18 cellular contexts compared by ENCODE assay signal in the genomic region with DNA sequence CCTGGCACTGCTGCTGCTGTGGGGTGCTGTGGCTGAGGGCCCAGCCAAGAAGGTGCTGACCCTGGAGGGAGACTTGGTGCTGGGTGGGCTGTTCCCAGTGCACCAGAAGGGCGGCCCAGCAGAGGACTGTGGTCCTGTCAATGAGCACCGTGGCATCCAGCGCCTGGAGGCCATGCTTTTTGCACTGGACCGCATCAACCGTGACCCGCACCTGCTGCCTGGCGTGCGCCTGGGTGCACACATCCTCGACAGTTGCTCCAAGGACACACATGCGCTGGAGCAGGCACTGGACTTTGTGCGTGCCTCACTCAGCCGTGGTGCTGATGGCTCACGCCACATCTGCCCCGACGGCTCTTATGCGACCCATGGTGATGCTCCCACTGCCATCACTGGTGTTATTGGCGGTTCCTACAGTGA. TPM values are rescaled to one million over a fixed set of nuclear protein-coding genes. Genes with fewer than 3 reads are reported as not detected.
DNase-seq lines count a peak whose midpoint lies in the region; TF ChIP-seq lines count a peak whose summit lies in the region.
"Had no signal": no experiment of that assay in that cellular context is flagged by ENCODE, and none has a peak within 500 bp of the region (broad histone marks: within the 10 kb centered on the region; RNA-seq: fewer than 3 reads in every experiment).

No MANE protein-coding gene starts in this region.

- H3K36me3 ChIP-seq in BLaER1 (peaks cover 18% of the 10 kb centered on the region), neuronal stem cell (replicated peaks in 1 of 2; ENCODE audit: control insufficient read depth in 2 of 2, insufficient read depth in 2 of 2, low read length in 2 of 2) (peaks cover 2 to 4% of the 10 kb centered on the region in 2 donors), SJCRH30 (no peaks in the 10 kb centered on the region)

- no peak overlapping the region for H2BK5ac ChIP-seq in neuronal stem cell (ENCODE audit: low read length)

- DNase-seq in activated CD4-positive, CD25-positive, alpha-beta regulatory T cell treated with anti-CD3 and anti-CD28 coated beads, Interleukin-2, amount 50 U/mL, for 72 hours = peak; percentile 20
- DNase-seq in activated CD4-positive, CD25-positive, alpha-beta regulatory T cell (lab: John Stamatoyannopoulos, UW) = no peak
- DNase-seq in chondrocyte (ENCODE audit: low spot score) (peak; percentile 76), neuronal stem cell (ENCODE audit: low spot score) (no peak), NCI-H1092 (lab: John Stamatoyannopoulos, UW) (no peak), NCI-H1417 treated with DMSO at 0.1 percent for 48 hours (lab: John Stamatoyannopoulos, UW) (no peak), SJCRH30 (no peak)
- DNase-seq: esophagus squamous epithelium; GOT3; NCI-H146; stimulated activated CD4-positive, alpha-beta T cell treated with anti-CD3 and anti-CD28 coated beads, Interleukin-2, amount 100 ng/mL, for 48 hours; thyroid gland had no signal

- peak overlapping the region; percentile 16 for H2AK5ac ChIP-seq in neuronal stem cell (ENCODE audit: low read depth, low read length)

- no peak overlapping the region for H2BK120ac ChIP-seq in neuronal stem cell (ENCODE audit: low read depth, low read length)

- no peak for TF ChIP-seq CTCF in chondrocyte (IDR thresholded peaks at IDR 0.05)

- H3K4me3 Mint-ChIP-seq in chondrocyte (ENCODE audit: unreplicated experiment) = no peak overlapping the region
- H3K4me3 Mint-ChIP-seq: memory B cell had no signal

- H3K9ac ChIP-seq in BLaER1 (no peak overlapping the region), neuronal stem cell (ENCODE audit: low read depth, low read length, poor library complexity) (peak overlapping the region; percentile 38)

- no peak overlapping the region for H2BK15ac ChIP-seq in neuronal stem cell (ENCODE audit: low read length)

- H3K14ac ChIP-seq in neuronal stem cell (ENCODE audit: low read length) = no peak overlapping the region

- peak overlapping the region; percentile 55 for H3K18ac ChIP-seq in neuronal stem cell (ENCODE audit: low read length)

- H3K23ac ChIP-seq in neuronal stem cell (ENCODE audit: low read depth, low read length, poor library complexity) = peak overlapping the region; percentile 34

- no peaks in the 10 kb centered on the region for H3K9me3 Mint-ChIP-seq in chondrocyte (ENCODE audit: low read depth)
- H3K9me3 Mint-ChIP-seq: memory B cell had no signal

- no peak overlapping the region for H3K27ac Mint-ChIP-seq in chondrocyte (ENCODE audit: unreplicated experiment)

- H4K8ac ChIP-seq in neuronal stem cell (ENCODE audit: low read depth, low read length) = no peak overlapping the region

- peaks cover 6% of the 10 kb centered on the region for H3K27me3 Mint-ChIP-seq in chondrocyte (ENCODE audit: low read depth)
- H3K27me3 Mint-ChIP-seq: memory B cell had no signal

- peak overlapping the region; percentile 61 for H2BK12ac ChIP-seq in neuronal stem cell (ENCODE audit: low read length)

- H4K91ac ChIP-seq in neuronal stem cell (ENCODE audit: low read depth, low read length, poor library complexity) = no peak overlapping the region

- H3K4me3 ChIP-seq in BLaER1 = no peak overlapping the region
- H3K4me3 ChIP-seq in neuronal stem cell (ENCODE audit: low read length in 2 of 2) = no peak overlapping the region
- H3K4me3 ChIP-seq in SJCRH30 = no peak overlapping the region
- H3K4me3 ChIP-seq: esophagus squamous epithelium, thyroid gland had no signal

- H3K36me3 Mint-ChIP-seq in chondrocyte (ENCODE audit: low read depth) = peaks cover 1% of the 10 kb centered on the region

- peaks cover 16% of the 10 kb centered on the region for H3K27me3 ChIP-seq in BLaER1
- peaks cover 0 to 16% (median 15%) of the 10 kb centered on the region in 3 experiments for H3K27me3 ChIP-seq in neuronal stem cell (ENCODE audit: control insufficient read depth in 3 of 3, insufficient read depth in 3 of 3, low read depth in 1 of 3, low read length in 3 of 3)
- no peaks in the 10 kb centered on the region for H3K27me3 ChIP-seq in SJCRH30
- H3K27me3 ChIP-seq: thyroid gland had no signal

- peaks cover 8% of the 10 kb centered on the region for H3K4me1 Mint-ChIP-seq in chondrocyte (ENCODE audit: low read depth)

- H3K4me1 ChIP-seq in BLaER1 (peaks cover 25% of the 10 kb centered on the region), neuronal stem cell (ENCODE audit: control insufficient read depth in 2 of 2, insufficient read depth in 1 of 2, low read depth in 1 of 2, low read length in 2 of 2) (peaks cover 10 to 18% of the 10 kb centered on the region in 2 donors), SJCRH30 (peaks cover 3% of the 10 kb centered on the region; the same call in 1 of the 2 replicates)

- H3K9me3 ChIP-seq in BLaER1 = no peaks in the 10 kb centered on the region
- H3K9me3 ChIP-seq in neuronal stem cell (replicated peaks in 1 of 2; ENCODE audit: control insufficient read depth in 2 of 2, insufficient read depth in 1 of 2, low read depth in 1 of 2, low read length in 2 of 2) = no peaks in the 10 kb centered on the region
- H3K9me3 ChIP-seq in SJCRH30 (replicated peaks) = no peaks in the 10 kb centered on the region
- H3K9me3 ChIP-seq: esophagus squamous epithelium, neutrophil, thyroid gland had no signal

- WGBS in neuronal stem cell (ENCODE audit: extremely low coverage in 2 of 2, insufficient read length in 2 of 2, insufficient replicate concordance in 1 of 2), 2 donors = no CpG with 5 or more reads among the region's 17 CpGs

- no peak overlapping the region for H3K4ac ChIP-seq in neuronal stem cell (ENCODE audit: low read length)

- H3K27ac ChIP-seq in BLaER1 = no peak overlapping the region
- H3K27ac ChIP-seq in neuronal stem cell (replicated peaks; ENCODE audit: low read length) = no peak overlapping the region
- H3K27ac ChIP-seq in SJCRH30 = no peak overlapping the region
- H3K27ac ChIP-seq: C4-2B, esophagus squamous epithelium, neutrophil, thyroid gland had no signal

- H2AFZ ChIP-seq in neuronal stem cell (ENCODE audit: low read length) = no peak overlapping the region

- H3K4me2 ChIP-seq in BLaER1 (peak overlapping the region; percentile 68), neuronal stem cell (ENCODE audit: insufficient read depth, low read length, poor library complexity, severe bottlenecking) (no peak overlapping the region)

- peaks cover 4% of the 10 kb centered on the region for H3K79me1 ChIP-seq in neuronal stem cell (ENCODE audit: low read depth, low read length)

- H4K20me1 ChIP-seq in BLaER1 = peaks cover 48% of the 10 kb centered on the region

RNA-seq across cellular contexts. Expression of gene GRM2, which starts 2.1 kb away (rescaled TPM):
- 0.10 TPM in 2 of 3 replicates, not detected in the other for total RNA-seq in chondrocyte
- polyA plus RNA-seq in neuronal stem cell (2013, experiment 1 of 2) = 4.7 TPM
- 4.3 TPM for polyA plus RNA-seq in neuronal stem cell (2013, experiment 2 of 2)
- total RNA-seq in SJCRH30 (2014; rRNA removed; shearing (Covaris generic)) = 0.16 and 0.30 TPM in 2 replicates
- total RNA-seq: A172, HT-29 had no signal

RNA-seq across cellular contexts. Expression of gene TEX264, which starts 38.0 kb away (rescaled TPM):
- 43.0 to 45.0 TPM (median 45.0 TPM) in 3 replicates for total RNA-seq in chondrocyte
- 4.3 TPM for polyA plus RNA-seq in neuronal stem cell (2013, experiment 1 of 2)
- polyA plus RNA-seq in neuronal stem cell (2013, experiment 2 of 2) = 4.1 TPM
- 34.7 and 35.0 TPM in 2 replicates for total RNA-seq in SJCRH30 (2014; rRNA removed; shearing (Covaris generic))

Comparison
In these comparisons a context has a peak if more than half of its experiments do, and no peak if none do; other contexts are left out.
1. DNase-seq: peak in activated CD4-positive, CD25-positive, alpha-beta regulatory T cell treated with anti-CD3 and anti-CD28 coated beads, Interleukin-2, amount 50 U/mL, for 72 hours (single experiment) and chondrocyte (single experiment); none in activated CD4-positive, CD25-positive, alpha-beta regulatory T cell (0 of 4), neuronal stem cell (single experiment), NCI-H1092 (single experiment), NCI-H1417 treated with DMSO at 0.1 percent for 48 hours (single experiment) and SJCRH30 (0 of 2).